In the genomic region with DNA sequence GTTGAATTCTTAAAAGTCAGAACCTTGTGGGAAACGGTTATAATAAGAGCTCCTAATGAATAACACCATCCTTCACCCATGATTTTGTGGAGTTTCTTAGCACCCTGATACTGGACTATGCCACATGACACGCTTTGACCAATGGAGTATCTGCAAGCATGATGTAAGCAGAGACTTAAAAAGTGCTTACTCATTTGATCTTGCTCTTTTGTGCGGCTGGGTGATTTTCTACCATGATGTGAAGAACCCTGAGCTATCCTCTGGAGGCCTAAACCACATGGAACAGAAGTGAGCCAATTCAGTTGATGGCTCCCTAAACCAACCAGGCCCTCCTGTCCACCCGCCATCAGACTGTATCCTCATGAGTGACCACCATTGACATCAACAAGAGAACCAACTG, we compare ENCODE assay signal across 23 cellular contexts.
DNase-seq lines count a peak whose midpoint lies in the region; ATAC-seq, FAIRE-seq and TF ChIP-seq lines count a peak whose summit lies in the region.
"Had no signal": no experiment of that assay in that cellular context is flagged by ENCODE, and none has a peak within 500 bp of the region (broad histone marks: within the 10 kb centered on the region; RNA-seq: fewer than 3 reads in every experiment).

No MANE protein-coding gene starts in this region.

- no peak overlapping the region for H3K4me3 Mint-ChIP-seq in astrocyte (ENCODE audit: unreplicated experiment)
- H3K4me3 Mint-ChIP-seq in WTC11 = no peak overlapping the region
- H3K4me3 Mint-ChIP-seq: CD8-positive, alpha-beta T cell had no signal

- FAIRE-seq in GM12891 (lab: Jason Lieb, UNC) = peak; percentile 63
- peak; percentile 76 for FAIRE-seq in astrocyte (lab: Jason Lieb, UNC)
- FAIRE-seq: A549, GM12892 had no signal

- no peak overlapping the region for H3K9ac ChIP-seq in astrocyte (ENCODE audit: low read length)
- no peak overlapping the region for H3K9ac ChIP-seq in smooth muscle cell (ENCODE audit: low read depth)
- H3K9ac ChIP-seq in GM23248 = no peak overlapping the region

- DNase-seq in GM12891 (ENCODE audit: insufficient read length, low spot score) (no peak), M059J (ENCODE audit: low read depth) (peak; percentile 44), astrocyte (ENCODE audit: low read depth) (no peak), smooth muscle cell (lab: John Stamatoyannopoulos, UW; ENCODE audit: unreplicated experiment) (no peak), GM23248 (no peak), WTC11 (ENCODE audit: low spot score) (no peak), cortex of kidney (lab: John Stamatoyannopoulos, UW) (no peak)
- DNase-seq: Caco-2; CD8-positive, alpha-beta T cell; DMS79 treated with DMSO at 0.1 percent for 48 hours; MG63; NCI-H1417; NCI-H1694; NCI-H2029 treated with DMSO at 0.1 percent for 48 hours; NCI-H526 treated with DMSO at 0.1 percent for 48 hours; Peyer's patch; SIG-M5 had no signal

- POLR2A ChIA-PET in WTC11 (lab: Charles Lee) = no interaction called here

- no peak for TF ChIP-seq POLR2A in GM12891 (IDR thresholded peaks at IDR 0.05; ENCODE audit: low read depth, low read length)

- no peaks in the 10 kb centered on the region for H3K9me3 Mint-ChIP-seq in astrocyte (ENCODE audit: unreplicated experiment)
- H3K9me3 Mint-ChIP-seq in WTC11 = peaks cover 5% of the 10 kb centered on the region
- H3K9me3 Mint-ChIP-seq: CD8-positive, alpha-beta T cell had no signal

- H3F3A ChIP-seq in smooth muscle cell (ENCODE audit: low read depth) (peaks cover 17% of the 10 kb centered on the region), GM23248 (ENCODE audit: insufficient read depth) (peaks cover 1% of the 10 kb centered on the region)

- H3K9me2 ChIP-seq in GM23248 (ENCODE audit: insufficient read depth) = no peaks in the 10 kb centered on the region

- CTCF ChIA-PET in WTC11 (lab: Charles Lee) = no interaction called here

- H3K4me3 ChIP-seq in astrocyte (ENCODE audit: insufficient read depth, low read depth, low read length) (no peak overlapping the region), smooth muscle cell (no peak overlapping the region), GM23248 (no peak overlapping the region)
- H3K4me3 ChIP-seq: A549, MG63, Peyer's patch, SK-N-MC had no signal

- H3K4me2 ChIP-seq in astrocyte (ENCODE audit: low read length) = no peak overlapping the region
- no peak overlapping the region for H3K4me2 ChIP-seq in smooth muscle cell
- H3K4me2 ChIP-seq in GM23248 (ENCODE audit: unreplicated experiment) = no peak overlapping the region
- H3K4me2 ChIP-seq: A549 had no signal

- H3K4me1 ChIP-seq in astrocyte (ENCODE audit: insufficient read depth, low read length) (peaks cover 12% of the 10 kb centered on the region), smooth muscle cell (ENCODE audit: low read depth) (peaks cover 12% of the 10 kb centered on the region), GM23248 (ENCODE audit: insufficient read depth) (peaks cover 19% of the 10 kb centered on the region; the same call in 1 of the 2 replicates)
- H3K4me1 ChIP-seq: A549, Peyer's patch had no signal

- no peak overlapping the region for H3K27ac Mint-ChIP-seq in astrocyte (ENCODE audit: unreplicated experiment)
- no peak overlapping the region for H3K27ac Mint-ChIP-seq in WTC11
- H3K27ac Mint-ChIP-seq: CD8-positive, alpha-beta T cell had no signal

- H2AFZ ChIP-seq in astrocyte (ENCODE audit: low read depth, low read length) = no peak overlapping the region
- H2AFZ ChIP-seq in smooth muscle cell (ENCODE audit: low read depth) = no peak overlapping the region
- H2AFZ ChIP-seq in GM23248 = no peak overlapping the region

- H3K4me1 Mint-ChIP-seq in astrocyte (ENCODE audit: low read depth, unreplicated experiment) (peaks cover 5% of the 10 kb centered on the region), WTC11 (peaks cover 22% of the 10 kb centered on the region)

- TF ChIP-seq CTCF in astrocyte (IDR thresholded peaks at IDR 0.05; ENCODE audit: insufficient read depth, low read depth, low read length) (no peak), smooth muscle cell (IDR thresholded peaks at IDR 0.05; ENCODE audit: borderline replicate concordance, insufficient read depth, poor library complexity, severe bottlenecking) (no peak), WTC11 (IDR thresholded peaks at IDR 0.05) (no peak)

- ATAC-seq in WTC11 = no peak
- ATAC-seq: A549; CD8-positive, alpha-beta T cell; HCT116 had no signal

- peak overlapping the region; percentile 72 for H3K27ac ChIP-seq in astrocyte (ENCODE audit: low read depth, low read length)
- peak overlapping the region; percentile 96 for H3K27ac ChIP-seq in smooth muscle cell (ENCODE audit: low read depth)
- no peak overlapping the region for H3K27ac ChIP-seq in GM23248
- H3K27ac ChIP-seq: A549, C4-2B, HL-60, Peyer's patch, SK-N-MC had no signal

- in situ Hi-C loops in GM23248 (cut with MboI) = no loop called here

- H3K27me3 Mint-ChIP-seq in astrocyte (ENCODE audit: low read depth, unreplicated experiment) = no peaks in the 10 kb centered on the region
- no peaks in the 10 kb centered on the region for H3K27me3 Mint-ChIP-seq in WTC11 (ENCODE audit: low read depth)

- H3K27me3 ChIP-seq in astrocyte (ENCODE audit: insufficient read depth, low read length) (no peaks in the 10 kb centered on the region), smooth muscle cell (ENCODE audit: low read depth) (no peaks in the 10 kb centered on the region), GM23248 (replicated peaks; ENCODE audit: insufficient read depth) (no peaks in the 10 kb centered on the region)
- H3K27me3 ChIP-seq: MG63, Peyer's patch had no signal

- H3K36me3 Mint-ChIP-seq in astrocyte (ENCODE audit: low read depth, unreplicated experiment) (no peaks in the 10 kb centered on the region), WTC11 (peaks cover 8% of the 10 kb centered on the region)
- H3K36me3 Mint-ChIP-seq: CD8-positive, alpha-beta T cell had no signal

- no peaks in the 10 kb centered on the region for H3K36me3 ChIP-seq in astrocyte (ENCODE audit: insufficient read depth, low read length)
- no peaks in the 10 kb centered on the region for H3K36me3 ChIP-seq in smooth muscle cell (ENCODE audit: low read depth)
- H3K36me3 ChIP-seq in GM23248 (ENCODE audit: low read depth) = no peaks in the 10 kb centered on the region
- H3K36me3 ChIP-seq: MG63, Peyer's patch had no signal

- H4K20me1 ChIP-seq in astrocyte (ENCODE audit: insufficient read depth, low read length) (no peaks in the 10 kb centered on the region), smooth muscle cell (ENCODE audit: low read depth) (no peaks in the 10 kb centered on the region), GM23248 (ENCODE audit: insufficient read depth) (no peaks in the 10 kb centered on the region)

- H3K79me2 ChIP-seq in astrocyte (ENCODE audit: insufficient read depth, low read length) (peaks cover 78% of the 10 kb centered on the region), smooth muscle cell (ENCODE audit: low read depth) (peaks cover 77% of the 10 kb centered on the region), GM23248 (ENCODE audit: insufficient read depth) (peaks cover 87% of the 10 kb centered on the region)

- H3K9me3 ChIP-seq in astrocyte (ENCODE audit: insufficient read depth, low read depth, low read length) (no peaks in the 10 kb centered on the region), smooth muscle cell (replicated peaks; ENCODE audit: low read depth) (no peaks in the 10 kb centered on the region), GM23248 (ENCODE audit: low read depth) (no peaks in the 10 kb centered on the region)
- H3K9me3 ChIP-seq: A549, Caco-2, MG63, Peyer's patch had no signal

- 99% methylated on average over 4 of the region's 4 CpGs for WGBS in smooth muscle cell (ENCODE audit: low lambda C conversion rate)
- WGBS in GM23248 (ENCODE audit: low coverage in 1 of 2, low lambda C conversion rate in 2 of 2, missing lambda C conversion rate in 2 of 2), 2 experiments = 100% methylated on average over 4 of the region's 4 CpGs

TF ChIP-seq in GM12891, 5 proteins besides CTCF, POLR2A, EP300 and RAD21:
- TF ChIP-seq TAF1 (IDR thresholded peaks at IDR 0.05; ENCODE audit: low read depth, low read length) (no peak), POU2F2 (IDR thresholded peaks at IDR 0.05; ENCODE audit: low read depth, low read length) (no peak), POLR2AphosphoS5 (IDR thresholded peaks at IDR 0.05; ENCODE audit: low read depth, low read length) (no peak), SPI1 (IDR thresholded peaks at IDR 0.05; ENCODE audit: low read depth, low read length) (no peak), PAX5 (IDR thresholded peaks at IDR 0.05; ENCODE audit: insufficient read depth, low read length, severe bottlenecking) (no peak)
TF ChIP-seq in GM12891: peak in this region for 0.

TF ChIP-seq in WTC11, 78 proteins besides CTCF, POLR2A, EP300 and RAD21 (continues in another document):
- TF ChIP-seq, protein P1, sequence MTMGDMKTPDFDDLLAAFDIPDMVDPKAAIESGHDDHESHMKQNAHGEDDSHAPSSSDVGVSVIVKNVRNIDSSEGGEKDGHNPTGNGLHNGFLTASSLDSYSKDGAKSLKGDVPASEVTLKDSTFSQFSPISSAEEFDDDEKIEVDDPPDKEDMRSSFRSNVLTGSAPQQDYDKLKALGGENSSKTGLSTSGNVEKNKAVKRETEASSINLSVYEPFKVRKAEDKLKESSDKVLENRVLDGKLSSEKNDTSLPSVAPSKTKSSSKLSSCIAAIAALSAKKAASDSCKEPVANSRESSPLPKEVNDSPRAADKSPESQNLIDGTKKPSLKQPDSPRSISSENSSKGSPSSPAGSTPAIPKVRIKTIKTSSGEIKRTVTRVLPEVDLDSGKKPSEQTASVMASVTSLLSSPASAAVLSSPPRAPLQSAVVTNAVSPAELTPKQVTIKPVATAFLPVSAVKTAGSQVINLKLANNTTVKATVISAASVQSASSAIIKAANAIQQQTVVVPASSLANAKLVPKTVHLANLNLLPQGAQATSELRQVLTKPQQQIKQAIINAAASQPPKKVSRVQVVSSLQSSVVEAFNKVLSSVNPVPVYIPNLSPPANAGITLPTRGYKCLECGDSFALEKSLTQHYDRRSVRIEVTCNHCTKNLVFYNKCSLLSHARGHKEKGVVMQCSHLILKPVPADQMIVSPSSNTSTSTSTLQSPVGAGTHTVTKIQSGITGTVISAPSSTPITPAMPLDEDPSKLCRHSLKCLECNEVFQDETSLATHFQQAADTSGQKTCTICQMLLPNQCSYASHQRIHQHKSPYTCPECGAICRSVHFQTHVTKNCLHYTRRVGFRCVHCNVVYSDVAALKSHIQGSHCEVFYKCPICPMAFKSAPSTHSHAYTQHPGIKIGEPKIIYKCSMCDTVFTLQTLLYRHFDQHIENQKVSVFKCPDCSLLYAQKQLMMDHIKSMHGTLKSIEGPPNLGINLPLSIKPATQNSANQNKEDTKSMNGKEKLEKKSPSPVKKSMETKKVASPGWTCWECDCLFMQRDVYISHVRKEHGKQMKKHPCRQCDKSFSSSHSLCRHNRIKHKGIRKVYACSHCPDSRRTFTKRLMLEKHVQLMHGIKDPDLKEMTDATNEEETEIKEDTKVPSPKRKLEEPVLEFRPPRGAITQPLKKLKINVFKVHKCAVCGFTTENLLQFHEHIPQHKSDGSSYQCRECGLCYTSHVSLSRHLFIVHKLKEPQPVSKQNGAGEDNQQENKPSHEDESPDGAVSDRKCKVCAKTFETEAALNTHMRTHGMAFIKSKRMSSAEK (CRISPR knock-in tag; IDR thresholded peaks at IDR 0.05; ENCODE audit: borderline replicate concordance) = no peak
- TF ChIP-seq PRRX2 (CRISPR knock-in tag; IDR thresholded peaks at IDR 0.05) (no peak), TP53 (CRISPR knock-in tag; IDR thresholded peaks at IDR 0.05) (no peak)
